1 cellular context compared by ENCODE assay signal in genomic region chr1:247113094-247113497, GRCh38.
A peak's percentile ranks its signal among the peaks of the same experiment; 100 is the strongest.
TF ChIP-seq lines count a peak whose summit lies in the region.

No MANE protein-coding gene starts in this region.

TF ChIP-seq in HepG2, 621 proteins besides CTCF, POLR2A, EP300 and RAD21 (continued from another document and continues in another):
- TF ChIP-seq ARID3A (IDR thresholded peaks at IDR 0.05; ENCODE audit: low read depth, low read length) (no peak), HIC2 (CRISPR knock-in tag; IDR thresholded peaks at IDR 0.05; ENCODE audit: low read depth) (no peak), PHF5A (CRISPR knock-in tag; IDR thresholded peaks at IDR 0.05; ENCODE audit: low read depth, unreplicated experiment) (no peak), ONECUT2 (CRISPR knock-in tag; IDR thresholded peaks at IDR 0.05) (no peak), HMG20B (CRISPR knock-in tag; conservative IDR thresholded peaks at IDR 0.05) (no peak), ESRRA (CRISPR knock-in tag; IDR thresholded peaks at IDR 0.05; ENCODE audit: low read depth) (peak; percentile 51; the same call in 1 of the 2 replicates), ZFP82 (CRISPR knock-in tag; IDR thresholded peaks at IDR 0.05; ENCODE audit: borderline replicate concordance) (no peak), ZMYM3 (CRISPR knock-in tag; IDR thresholded peaks at IDR 0.05) (peak; percentile 65; the same call in 1 of the 2 replicates), HOXA5 (CRISPR knock-in tag; IDR thresholded peaks at IDR 0.05) (no peak), ZBTB21 (CRISPR knock-in tag; IDR thresholded peaks at IDR 0.05) (no peak), RBM39 (IDR thresholded peaks at IDR 0.05; ENCODE audit: low read depth, low read length, poor library complexity, severe bottlenecking) (no peak), GTF3A (CRISPR knock-in tag; conservative IDR thresholded peaks at IDR 0.05) (no peak), MZF1 (CRISPR knock-in tag; IDR thresholded peaks at IDR 0.05; ENCODE audit: borderline replicate concordance) (no peak), SAP130 (CRISPR knock-in tag; IDR thresholded peaks at IDR 0.05; ENCODE audit: low read depth) (peak; percentile 85), ZNF782 (CRISPR knock-in tag; IDR thresholded peaks at IDR 0.05; ENCODE audit: borderline replicate concordance) (no peak), ZNF557 (CRISPR knock-in tag; IDR thresholded peaks at IDR 0.05) (no peak), RNF2 (conservative IDR thresholded peaks at IDR 0.05; ENCODE audit: low read depth) (0 out of 2 replicates have a peak, but pooled peaks have one; percentile 36), PITX1 (CRISPR knock-in tag; IDR thresholded peaks at IDR 0.05) (0 out of 2 replicates have a peak, but pooled peaks have one; percentile 46), SALL1 (CRISPR knock-in tag; IDR thresholded peaks at IDR 0.05) (peak; percentile 56), SMARCC2 (IDR thresholded peaks at IDR 0.05) (no peak), MBD4 (IDR thresholded peaks at IDR 0.05; ENCODE audit: borderline replicate concordance, low read length) (no peak), TRIM24 (CRISPR knock-in tag; IDR thresholded peaks at IDR 0.05) (no peak), SNAI1 (CRISPR knock-in tag; IDR thresholded peaks at IDR 0.05; ENCODE audit: borderline replicate concordance) (no peak), ZBTB42 (CRISPR knock-in tag; IDR thresholded peaks at IDR 0.05) (no peak), NFIB (CRISPR knock-in tag; IDR thresholded peaks at IDR 0.05; ENCODE audit: borderline replicate concordance) (no peak), HOXD1 (CRISPR knock-in tag; IDR thresholded peaks at IDR 0.05) (no peak), DR1 (CRISPR knock-in tag; IDR thresholded peaks at IDR 0.05) (no peak), ZNF275 (CRISPR knock-in tag; IDR thresholded peaks at IDR 0.05; ENCODE audit: borderline replicate concordance) (no peak), HNF4A (CRISPR knock-in tag; IDR thresholded peaks at IDR 0.05) (peak; percentile 38), GATAD1 (CRISPR knock-in tag; IDR thresholded peaks at IDR 0.05) (peak; percentile 51; the same call in 1 of the 2 replicates), SNAPC2 (CRISPR knock-in tag; IDR thresholded peaks at IDR 0.05) (no peak), GATA4 (IDR thresholded peaks at IDR 0.05; ENCODE audit: borderline replicate concordance, low read depth) (no peak; the same call in 1 of the 2 replicates), ZFP36L2 (CRISPR knock-in tag; IDR thresholded peaks at IDR 0.05) (no peak), PHF8 (CRISPR knock-in tag; IDR thresholded peaks at IDR 0.05) (no peak; the same call in 1 of the 2 replicates), ZNF605 (CRISPR knock-in tag; IDR thresholded peaks at IDR 0.05) (no peak), KDM5A (IDR thresholded peaks at IDR 0.05; ENCODE audit: borderline replicate concordance, low read length) (no peak), ZNF570 (CRISPR knock-in tag; IDR thresholded peaks at IDR 0.05; ENCODE audit: borderline replicate concordance) (no peak)
- TF ChIP-seq, protein P1, sequence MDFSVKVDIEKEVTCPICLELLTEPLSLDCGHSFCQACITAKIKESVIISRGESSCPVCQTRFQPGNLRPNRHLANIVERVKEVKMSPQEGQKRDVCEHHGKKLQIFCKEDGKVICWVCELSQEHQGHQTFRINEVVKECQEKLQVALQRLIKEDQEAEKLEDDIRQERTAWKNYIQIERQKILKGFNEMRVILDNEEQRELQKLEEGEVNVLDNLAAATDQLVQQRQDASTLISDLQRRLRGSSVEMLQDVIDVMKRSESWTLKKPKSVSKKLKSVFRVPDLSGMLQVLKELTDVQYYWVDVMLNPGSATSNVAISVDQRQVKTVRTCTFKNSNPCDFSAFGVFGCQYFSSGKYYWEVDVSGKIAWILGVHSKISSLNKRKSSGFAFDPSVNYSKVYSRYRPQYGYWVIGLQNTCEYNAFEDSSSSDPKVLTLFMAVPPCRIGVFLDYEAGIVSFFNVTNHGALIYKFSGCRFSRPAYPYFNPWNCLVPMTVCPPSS (IDR thresholded peaks at IDR 0.05), result no peak
- TF ChIP-seq, protein P2, sequence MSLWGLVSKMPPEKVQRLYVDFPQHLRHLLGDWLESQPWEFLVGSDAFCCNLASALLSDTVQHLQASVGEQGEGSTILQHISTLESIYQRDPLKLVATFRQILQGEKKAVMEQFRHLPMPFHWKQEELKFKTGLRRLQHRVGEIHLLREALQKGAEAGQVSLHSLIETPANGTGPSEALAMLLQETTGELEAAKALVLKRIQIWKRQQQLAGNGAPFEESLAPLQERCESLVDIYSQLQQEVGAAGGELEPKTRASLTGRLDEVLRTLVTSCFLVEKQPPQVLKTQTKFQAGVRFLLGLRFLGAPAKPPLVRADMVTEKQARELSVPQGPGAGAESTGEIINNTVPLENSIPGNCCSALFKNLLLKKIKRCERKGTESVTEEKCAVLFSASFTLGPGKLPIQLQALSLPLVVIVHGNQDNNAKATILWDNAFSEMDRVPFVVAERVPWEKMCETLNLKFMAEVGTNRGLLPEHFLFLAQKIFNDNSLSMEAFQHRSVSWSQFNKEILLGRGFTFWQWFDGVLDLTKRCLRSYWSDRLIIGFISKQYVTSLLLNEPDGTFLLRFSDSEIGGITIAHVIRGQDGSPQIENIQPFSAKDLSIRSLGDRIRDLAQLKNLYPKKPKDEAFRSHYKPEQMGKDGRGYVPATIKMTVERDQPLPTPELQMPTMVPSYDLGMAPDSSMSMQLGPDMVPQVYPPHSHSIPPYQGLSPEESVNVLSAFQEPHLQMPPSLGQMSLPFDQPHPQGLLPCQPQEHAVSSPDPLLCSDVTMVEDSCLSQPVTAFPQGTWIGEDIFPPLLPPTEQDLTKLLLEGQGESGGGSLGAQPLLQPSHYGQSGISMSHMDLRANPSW (CRISPR knock-in tag; IDR thresholded peaks at IDR 0.05; ENCODE audit: borderline replicate concordance), result no peak
- TF ChIP-seq, protein P3, sequence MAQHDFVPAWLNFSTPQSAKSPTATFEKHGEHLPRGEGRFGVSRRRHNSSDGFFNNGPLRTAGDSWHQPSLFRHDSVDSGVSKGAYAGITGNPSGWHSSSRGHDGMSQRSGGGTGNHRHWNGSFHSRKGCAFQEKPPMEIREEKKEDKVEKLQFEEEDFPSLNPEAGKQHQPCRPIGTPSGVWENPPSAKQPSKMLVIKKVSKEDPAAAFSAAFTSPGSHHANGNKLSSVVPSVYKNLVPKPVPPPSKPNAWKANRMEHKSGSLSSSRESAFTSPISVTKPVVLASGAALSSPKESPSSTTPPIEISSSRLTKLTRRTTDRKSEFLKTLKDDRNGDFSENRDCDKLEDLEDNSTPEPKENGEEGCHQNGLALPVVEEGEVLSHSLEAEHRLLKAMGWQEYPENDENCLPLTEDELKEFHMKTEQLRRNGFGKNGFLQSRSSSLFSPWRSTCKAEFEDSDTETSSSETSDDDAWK (CRISPR knock-in tag; IDR thresholded peaks at IDR 0.05), result no peak
- TF ChIP-seq, protein P4, sequence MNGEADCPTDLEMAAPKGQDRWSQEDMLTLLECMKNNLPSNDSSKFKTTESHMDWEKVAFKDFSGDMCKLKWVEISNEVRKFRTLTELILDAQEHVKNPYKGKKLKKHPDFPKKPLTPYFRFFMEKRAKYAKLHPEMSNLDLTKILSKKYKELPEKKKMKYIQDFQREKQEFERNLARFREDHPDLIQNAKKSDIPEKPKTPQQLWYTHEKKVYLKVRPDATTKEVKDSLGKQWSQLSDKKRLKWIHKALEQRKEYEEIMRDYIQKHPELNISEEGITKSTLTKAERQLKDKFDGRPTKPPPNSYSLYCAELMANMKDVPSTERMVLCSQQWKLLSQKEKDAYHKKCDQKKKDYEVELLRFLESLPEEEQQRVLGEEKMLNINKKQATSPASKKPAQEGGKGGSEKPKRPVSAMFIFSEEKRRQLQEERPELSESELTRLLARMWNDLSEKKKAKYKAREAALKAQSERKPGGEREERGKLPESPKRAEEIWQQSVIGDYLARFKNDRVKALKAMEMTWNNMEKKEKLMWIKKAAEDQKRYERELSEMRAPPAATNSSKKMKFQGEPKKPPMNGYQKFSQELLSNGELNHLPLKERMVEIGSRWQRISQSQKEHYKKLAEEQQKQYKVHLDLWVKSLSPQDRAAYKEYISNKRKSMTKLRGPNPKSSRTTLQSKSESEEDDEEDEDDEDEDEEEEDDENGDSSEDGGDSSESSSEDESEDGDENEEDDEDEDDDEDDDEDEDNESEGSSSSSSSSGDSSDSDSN (CRISPR knock-in tag; IDR thresholded peaks at IDR 0.05), result no peak; the same call in 1 of the 2 replicates
- TF ChIP-seq, protein P5, sequence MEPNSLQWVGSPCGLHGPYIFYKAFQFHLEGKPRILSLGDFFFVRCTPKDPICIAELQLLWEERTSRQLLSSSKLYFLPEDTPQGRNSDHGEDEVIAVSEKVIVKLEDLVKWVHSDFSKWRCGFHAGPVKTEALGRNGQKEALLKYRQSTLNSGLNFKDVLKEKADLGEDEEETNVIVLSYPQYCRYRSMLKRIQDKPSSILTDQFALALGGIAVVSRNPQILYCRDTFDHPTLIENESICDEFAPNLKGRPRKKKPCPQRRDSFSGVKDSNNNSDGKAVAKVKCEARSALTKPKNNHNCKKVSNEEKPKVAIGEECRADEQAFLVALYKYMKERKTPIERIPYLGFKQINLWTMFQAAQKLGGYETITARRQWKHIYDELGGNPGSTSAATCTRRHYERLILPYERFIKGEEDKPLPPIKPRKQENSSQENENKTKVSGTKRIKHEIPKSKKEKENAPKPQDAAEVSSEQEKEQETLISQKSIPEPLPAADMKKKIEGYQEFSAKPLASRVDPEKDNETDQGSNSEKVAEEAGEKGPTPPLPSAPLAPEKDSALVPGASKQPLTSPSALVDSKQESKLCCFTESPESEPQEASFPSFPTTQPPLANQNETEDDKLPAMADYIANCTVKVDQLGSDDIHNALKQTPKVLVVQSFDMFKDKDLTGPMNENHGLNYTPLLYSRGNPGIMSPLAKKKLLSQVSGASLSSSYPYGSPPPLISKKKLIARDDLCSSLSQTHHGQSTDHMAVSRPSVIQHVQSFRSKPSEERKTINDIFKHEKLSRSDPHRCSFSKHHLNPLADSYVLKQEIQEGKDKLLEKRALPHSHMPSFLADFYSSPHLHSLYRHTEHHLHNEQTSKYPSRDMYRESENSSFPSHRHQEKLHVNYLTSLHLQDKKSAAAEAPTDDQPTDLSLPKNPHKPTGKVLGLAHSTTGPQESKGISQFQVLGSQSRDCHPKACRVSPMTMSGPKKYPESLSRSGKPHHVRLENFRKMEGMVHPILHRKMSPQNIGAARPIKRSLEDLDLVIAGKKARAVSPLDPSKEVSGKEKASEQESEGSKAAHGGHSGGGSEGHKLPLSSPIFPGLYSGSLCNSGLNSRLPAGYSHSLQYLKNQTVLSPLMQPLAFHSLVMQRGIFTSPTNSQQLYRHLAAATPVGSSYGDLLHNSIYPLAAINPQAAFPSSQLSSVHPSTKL (CRISPR knock-in tag; IDR thresholded peaks at IDR 0.05), result peak; percentile 26
- TF ChIP-seq, protein P6, sequence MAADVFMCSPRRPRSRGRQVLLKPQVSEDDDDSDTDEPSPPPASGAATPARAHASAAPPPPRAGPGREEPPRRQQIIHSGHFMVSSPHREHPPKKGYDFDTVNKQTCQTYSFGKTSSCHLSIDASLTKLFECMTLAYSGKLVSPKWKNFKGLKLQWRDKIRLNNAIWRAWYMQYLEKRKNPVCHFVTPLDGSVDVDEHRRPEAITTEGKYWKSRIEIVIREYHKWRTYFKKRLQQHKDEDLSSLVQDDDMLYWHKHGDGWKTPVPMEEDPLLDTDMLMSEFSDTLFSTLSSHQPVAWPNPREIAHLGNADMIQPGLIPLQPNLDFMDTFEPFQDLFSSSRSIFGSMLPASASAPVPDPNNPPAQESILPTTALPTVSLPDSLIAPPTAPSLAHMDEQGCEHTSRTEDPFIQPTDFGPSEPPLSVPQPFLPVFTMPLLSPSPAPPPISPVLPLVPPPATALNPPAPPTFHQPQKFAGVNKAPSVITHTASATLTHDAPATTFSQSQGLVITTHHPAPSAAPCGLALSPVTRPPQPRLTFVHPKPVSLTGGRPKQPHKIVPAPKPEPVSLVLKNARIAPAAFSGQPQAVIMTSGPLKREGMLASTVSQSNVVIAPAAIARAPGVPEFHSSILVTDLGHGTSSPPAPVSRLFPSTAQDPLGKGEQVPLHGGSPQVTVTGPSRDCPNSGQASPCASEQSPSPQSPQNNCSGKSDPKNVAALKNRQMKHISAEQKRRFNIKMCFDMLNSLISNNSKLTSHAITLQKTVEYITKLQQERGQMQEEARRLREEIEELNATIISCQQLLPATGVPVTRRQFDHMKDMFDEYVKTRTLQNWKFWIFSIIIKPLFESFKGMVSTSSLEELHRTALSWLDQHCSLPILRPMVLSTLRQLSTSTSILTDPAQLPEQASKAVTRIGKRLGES (CRISPR knock-in tag; IDR thresholded peaks at IDR 0.05; ENCODE audit: borderline replicate concordance), result no peak
